8 cellular contexts compared by ENCODE assay signal in the genomic region with DNA sequence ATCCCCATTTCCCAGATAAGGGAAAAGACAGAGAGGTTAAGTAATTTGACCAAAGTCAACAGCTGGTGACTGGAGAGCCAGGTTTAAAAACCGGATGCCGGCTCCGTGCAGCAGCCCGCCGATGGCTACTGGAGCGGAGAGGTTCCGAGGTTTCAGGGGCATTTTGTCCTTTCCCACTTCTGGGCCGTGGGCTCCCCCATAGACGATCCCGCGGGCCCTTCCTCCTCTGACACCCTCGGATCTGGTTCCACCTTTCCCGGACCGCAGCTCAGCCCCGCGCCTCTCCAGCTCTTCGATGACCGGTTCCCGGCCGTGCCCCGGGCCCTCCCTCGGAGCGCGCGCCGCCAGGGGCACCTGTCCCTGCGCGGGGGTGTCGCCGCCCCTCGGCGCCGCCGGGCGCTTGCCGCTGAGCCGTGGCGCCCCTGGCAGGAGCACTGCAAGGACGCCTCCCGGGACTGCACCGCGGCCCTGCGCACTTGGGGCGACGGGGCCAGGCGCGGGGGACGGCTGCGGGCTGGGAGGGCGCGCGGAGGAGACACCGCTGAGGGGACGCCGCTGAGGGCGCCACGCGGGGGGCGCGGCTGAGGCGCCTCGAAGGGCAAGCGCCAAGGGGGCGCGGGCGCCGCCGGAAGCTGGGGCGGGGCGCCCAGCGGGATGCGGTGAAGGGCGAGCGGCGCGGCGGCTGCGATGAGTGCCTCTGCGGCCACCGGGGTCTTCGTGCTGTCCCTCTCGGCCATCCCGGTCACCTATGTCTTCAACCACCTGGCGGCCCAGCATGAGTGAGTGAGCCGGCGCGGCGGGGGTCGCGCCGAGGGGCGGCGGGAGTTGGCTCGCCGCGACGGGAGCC. TPM values are rescaled to one million over a fixed set of nuclear protein-coding genes. Genes with fewer than 3 reads are reported as not detected.
A peak's percentile ranks its signal among the peaks of the same experiment; 100 is the strongest.
DNase-seq lines count a peak whose midpoint lies in the region; ATAC-seq and TF ChIP-seq lines count a peak whose summit lies in the region.

A gene (plus strand): TSS at position 652 of the 847 bp plus-strand sequence. CDS start 36 bp downstream, at position 688.

- H3K9me3 ChIP-seq in BLaER1: no peaks in the 10 kb centered on the region
- no peaks in the 10 kb centered on the region for H3K9me3 ChIP-seq in SU-DHL-6 (ENCODE audit: insufficient read depth, low read length)
- H3K9me3 ChIP-seq in effector memory CD4-positive, alpha-beta T cell (ENCODE audit: control insufficient read depth, low read length): no peaks in the 10 kb centered on the region
- H3K9me3 ChIP-seq in upper lobe of left lung: no peaks in the 10 kb centered on the region

- no peaks in the 10 kb centered on the region for H3K9me2 ChIP-seq in SU-DHL-6 (replicated peaks; ENCODE audit: insufficient read depth, low read length)

- H3K23ac ChIP-seq in mesendoderm (ENCODE audit: low read length): no peak within 1 kb of the TSS

- H3K27me3 ChIP-seq in BLaER1 (peaks cover 34% of the 10 kb centered on the region), SU-DHL-6 (ENCODE audit: low read length) (no peaks in the 10 kb centered on the region), mesendoderm (ENCODE audit: insufficient read depth, low read length, poor library complexity) (no peaks in the 10 kb centered on the region), upper lobe of left lung (peaks cover 0 to 9% (median 0%) of the 10 kb centered on the region in 4 donors)
- H3K27me3 ChIP-seq in effector memory CD4-positive, alpha-beta T cell (replicated peaks; ENCODE audit: control insufficient read depth, insufficient read depth, low read length, poor library complexity, severe bottlenecking): peaks cover 11% of the 10 kb centered on the region

- TF ChIP-seq EP300 in upper lobe of left lung (IDR thresholded peaks at IDR 0.05): no peak

- H3K4me1 ChIP-seq in BLaER1 (peaks cover 39% of the 10 kb centered on the region), mesendoderm (ENCODE audit: control insufficient read depth, low read depth, low read length) (no peaks in the 10 kb centered on the region), upper lobe of left lung (peaks cover 34 to 44% (median 36%) of the 10 kb centered on the region in 4 donors)
- H3K4me1 ChIP-seq in effector memory CD4-positive, alpha-beta T cell (ENCODE audit: control insufficient read depth, insufficient read depth, low read length, poor library complexity, severe bottlenecking): peaks cover 9% of the 10 kb centered on the region

- H2AK5ac ChIP-seq in mesendoderm (ENCODE audit: low read length): no peak within 1 kb of the TSS

- H3K27ac ChIP-seq in BLaER1 (peak within 1 kb of the TSS; percentile 64), SU-DHL-6 (ENCODE audit: low read depth, low read length) (no peak within 1 kb of the TSS), mesendoderm (ENCODE audit: low read depth, low read length) (no peak within 1 kb of the TSS), upper lobe of left lung (peak within 1 kb of the TSS; percentile 84 to 89 (median 86))
- H3K27ac ChIP-seq in effector memory CD4-positive, alpha-beta T cell (ENCODE audit: insufficient read depth, low read length, poor library complexity, severe bottlenecking): no peak within 1 kb of the TSS

- H3K4ac ChIP-seq in mesendoderm (ENCODE audit: low read depth, low read length): peak within 1 kb of the TSS; percentile 39

- no peak within 1 kb of the TSS for H4K5ac ChIP-seq in mesendoderm (ENCODE audit: low read length)

- no peaks in the 10 kb centered on the region for H3K79me1 ChIP-seq in mesendoderm (ENCODE audit: low read length)

- WGBS in mesendoderm (ENCODE audit: extremely low coverage, insufficient coverage, low lambda C conversion rate): no CpG with 5 or more reads among the region's 97 CpGs
- WGBS in upper lobe of left lung, 2 donors: 0% methylated on average over 2 to 73 of the region's 97 CpGs

- no peak within 1 kb of the TSS for H2BK5ac ChIP-seq in mesendoderm (ENCODE audit: low read length)

- H3K36me3 ChIP-seq in BLaER1 (no peaks in the 10 kb centered on the region; the same call in 1 of the 2 replicates), SU-DHL-6 (ENCODE audit: low read length) (no peaks in the 10 kb centered on the region), mesendoderm (ENCODE audit: control insufficient read depth, insufficient read depth, low read length) (no peaks in the 10 kb centered on the region), upper lobe of left lung (no peaks in the 10 kb centered on the region)
- H3K36me3 ChIP-seq in effector memory CD4-positive, alpha-beta T cell (ENCODE audit: control insufficient read depth, insufficient read depth, low read length): no peaks in the 10 kb centered on the region

- TF ChIP-seq POLR2A in upper lobe of left lung (IDR thresholded peaks at IDR 0.05): peak in 1 of 4 donors; percentile 48

- H3K79me2 ChIP-seq in SU-DHL-6 (ENCODE audit: insufficient read depth, low read length): no peaks in the 10 kb centered on the region
- no peaks in the 10 kb centered on the region for H3K79me2 ChIP-seq in mesendoderm (ENCODE audit: control insufficient read depth, insufficient read depth, low read length)

- H3K4me3 ChIP-seq in BLaER1 (peak within 1 kb of the TSS; percentile 79), SU-DHL-6 (ENCODE audit: insufficient read depth, low read length, poor library complexity, severe bottlenecking) (no peak within 1 kb of the TSS), mesendoderm (ENCODE audit: low read length) (peak within 1 kb of the TSS; percentile 32), upper lobe of left lung (peak within 1 kb of the TSS; percentile 50 to 82 (median 63))
- peak within 1 kb of the TSS; percentile 36 for H3K4me3 ChIP-seq in effector memory CD4-positive, alpha-beta T cell (ENCODE audit: insufficient read depth, low read depth, low read length, poor library complexity, severe bottlenecking)

- DNase-seq in effector memory CD4-positive, alpha-beta T cell: no peak
- DNase-seq in mesendoderm (peak; percentile 48), upper lobe of left lung (peak; percentile 36 to 90)

- H2BK15ac ChIP-seq in mesendoderm (replicated peaks; ENCODE audit: low read depth): no peak within 1 kb of the TSS

- no peak for TF ChIP-seq CTCF in SU-DHL-6 (IDR thresholded peaks at IDR 0.05; ENCODE audit: insufficient read depth, low read length, poor library complexity, severe bottlenecking)
- no peak for TF ChIP-seq CTCF in upper lobe of left lung (IDR thresholded peaks at IDR 0.05)

- H3K9ac ChIP-seq in BLaER1: peak within 1 kb of the TSS; percentile 73
- H3K9ac ChIP-seq in SU-DHL-6 (ENCODE audit: low read length): peak within 1 kb of the TSS; percentile 17; the same call in 1 of the 2 replicates
- peak within 1 kb of the TSS; percentile 61 for H3K9ac ChIP-seq in mesendoderm (ENCODE audit: low read length)

- H2AFZ ChIP-seq in SU-DHL-6 (ENCODE audit: low read depth, low read length, severe bottlenecking): peak within 1 kb of the TSS; percentile 12

- H4K20me1 ChIP-seq in BLaER1 (no peaks in the 10 kb centered on the region), SU-DHL-6 (ENCODE audit: low read depth, low read length) (no peaks in the 10 kb centered on the region)

- no peak within 1 kb of the TSS for H2BK120ac ChIP-seq in mesendoderm (ENCODE audit: low read depth, low read length)

- peak; percentile 36 for ATAC-seq in GM19452 (IDR thresholded peaks at IDR 0.05; ENCODE audit: unreplicated experiment)
- peak in 1 of 2 donors; percentile 45 for ATAC-seq in upper lobe of left lung (ENCODE audit: low FRiP score in 2 of 2)
- ATAC-seq in GM21825 (IDR thresholded peaks at IDR 0.05; ENCODE audit: unreplicated experiment): no peak
- ATAC-seq in HG02884 (IDR thresholded peaks at IDR 0.05; ENCODE audit: unreplicated experiment): no peak

- H3K4me2 ChIP-seq in BLaER1 (peak within 1 kb of the TSS; percentile 96), SU-DHL-6 (ENCODE audit: low read depth, low read length, poor library complexity, severe bottlenecking) (no peak within 1 kb of the TSS), mesendoderm (ENCODE audit: low read length) (peak within 1 kb of the TSS; percentile 35)

- H3K18ac ChIP-seq in mesendoderm (ENCODE audit: low read length): peak within 1 kb of the TSS; percentile 6

- H3K56ac ChIP-seq in mesendoderm (ENCODE audit: low read length): peak within 1 kb of the TSS; percentile 81

- no peak within 1 kb of the TSS for H4K8ac ChIP-seq in mesendoderm (ENCODE audit: low read depth, low read length)

- H3F3A ChIP-seq in SU-DHL-6 (ENCODE audit: insufficient read depth): no peaks in the 10 kb centered on the region

RNA-seq across cellular contexts. Expression of the gene that starts here (rescaled TPM):
- 0.48 TPM for polyA plus RNA-seq in mesendoderm (2013, experiment 1 of 2)
- 0.76 TPM for polyA plus RNA-seq in mesendoderm (2013, experiment 2 of 2)
- total RNA-seq in upper lobe of left lung: 10 to 100 TPM in 5 of 6 donors, 1 to 10 TPM in 1; 7.5 to 27.1 (median 21.4) TPM

Comparison
In these comparisons a context has a peak if more than half of its experiments do, and no peak if none do; other contexts are left out.
1. H3K27ac ChIP-seq: peak in BLaER1 (single experiment) and upper lobe of left lung (4 of 4); none in SU-DHL-6 (single experiment), effector memory CD4-positive, alpha-beta T cell (single experiment) and mesendoderm (single experiment).
2. H3K9ac ChIP-seq: peak in every context shown above with its lines; median percentile 73 in BLaER1; 61 in mesendoderm; 17 in SU-DHL-6.
3. DNase-seq: peak in mesendoderm (single experiment) and upper lobe of left lung (2 of 2); none in effector memory CD4-positive, alpha-beta T cell (0 of 3).